Comparison of ENCODE assay signal across 26 cellular contexts in genomic region chr20:1853472-1853871, GRCh38. TPM values are rescaled to one million over a fixed set of nuclear protein-coding genes. Genes with fewer than 3 reads are reported as not detected.
"Had no signal": no experiment of that assay in that cellular context is flagged by ENCODE, and none has a peak within 500 bp of the region (broad histone marks: within the 10 kb centered on the region; RNA-seq: fewer than 3 reads in every experiment).

No MANE protein-coding gene starts in this region.

- H3K4me3 ChIP-seq: adrenal gland, body of pancreas, colonic mucosa had no signal

- H3K9me3 Mint-ChIP-seq: activated CD4-positive, alpha-beta memory T cell treated with anti-CD3 and anti-CD28 coated beads, Interleukin-2, amount 10 ng/mL, durations not matched to agents 7 days and 5 days; activated CD4-positive, alpha-beta T cell treated with anti-CD3 and anti-CD28 coated beads, Interleukin-2, amount 10 ng/mL, durations not matched to agents 7 days and 5 days; activated naive CD4-positive, alpha-beta T cell treated with anti-CD3 and anti-CD28 coated beads for 36 hours; activated naive CD4-positive, alpha-beta T cell treated with anti-CD3 and anti-CD28 coated beads, Interleukin-2, amount 50 U/mL, for 24 hours; activated naive CD8-positive, alpha-beta T cell treated with anti-CD3 and anti-CD28 coated beads, Interleukin-2, amount 50 U/mL, for 24 hours; activated T-cell treated with anti-CD3 and anti-CD28 coated beads, Interleukin-2, amount 50 U/mL, for 4 hours; activated T-helper 2 cell treated with anti-CD3 and anti-CD28 coated beads, Interferon-gamma antibody, Interleukin-2, Interleukin-4, amounts not matched to agents 10 μg/mL and 5 μg/mL and 100 μg/mL, durations not matched to agents 14 hours and 24 hours and 36 hours had no signal

- ATAC-seq: activated naive CD8-positive, alpha-beta T cell treated with anti-CD3 and anti-CD28 coated beads, Interleukin-2, amount 50 U/mL, for 24 hours; activated T-cell treated with anti-CD3 and anti-CD28 coated beads, Interleukin-2, amount 50 U/mL, for 4 hours; body of pancreas; esophagus mucosa had no signal

- H3K27me3 Mint-ChIP-seq: activated CD4-positive, alpha-beta T cell treated with anti-CD3 and anti-CD28 coated beads, Interleukin-2, amount 10 ng/mL, durations not matched to agents 7 days and 5 days; activated naive CD4-positive, alpha-beta T cell treated with anti-CD3 and anti-CD28 coated beads, Interleukin-2, amount 50 U/mL, for 24 hours; activated naive CD8-positive, alpha-beta T cell treated with anti-CD3 and anti-CD28 coated beads, Interleukin-2, amount 50 U/mL, for 24 hours had no signal

- H3K27ac Mint-ChIP-seq: activated CD4-positive, alpha-beta memory T cell treated with anti-CD3 and anti-CD28 coated beads, Interleukin-2, amount 10 ng/mL, durations not matched to agents 7 days and 5 days; activated CD4-positive, alpha-beta T cell treated with anti-CD3 and anti-CD28 coated beads, Interleukin-2, amount 10 ng/mL, durations not matched to agents 7 days and 5 days; activated naive CD4-positive, alpha-beta T cell treated with anti-CD3 and anti-CD28 coated beads for 36 hours; activated naive CD4-positive, alpha-beta T cell treated with anti-CD3 and anti-CD28 coated beads, Interleukin-2, amount 50 U/mL, for 24 hours; activated naive CD8-positive, alpha-beta T cell treated with anti-CD3 and anti-CD28 coated beads for 36 hours; activated naive CD8-positive, alpha-beta T cell treated with anti-CD3 and anti-CD28 coated beads, Interleukin-2, amount 50 U/mL, for 24 hours; activated T-helper 2 cell treated with anti-CD3 and anti-CD28 coated beads, Interferon-gamma antibody, Interleukin-2, Interleukin-4, amounts not matched to agents 10 μg/mL and 5 μg/mL and 100 μg/mL, durations not matched to agents 14 hours and 24 hours and 36 hours had no signal

- FAIRE-seq: frontal cortex had no signal

- H3K36me3 Mint-ChIP-seq: activated naive CD4-positive, alpha-beta T cell treated with anti-CD3 and anti-CD28 coated beads, Interleukin-2, amount 50 U/mL, for 24 hours; activated naive CD8-positive, alpha-beta T cell treated with anti-CD3 and anti-CD28 coated beads for 36 hours had no signal

- H3K4me1 ChIP-seq: adrenal gland, body of pancreas, colonic mucosa had no signal

- H3K27ac ChIP-seq: adrenal gland, body of pancreas, colonic mucosa had no signal

- DNase-seq: activated CD4-positive, alpha-beta memory T cell treated with anti-CD3 and anti-CD28 coated beads, Interleukin-2, amount 10 ng/mL, durations not matched to agents 7 days and 5 days; activated CD4-positive, alpha-beta T cell treated with anti-CD3 and anti-CD28 coated beads for 1 hour; activated CD4-positive, alpha-beta T cell treated with anti-CD3 and anti-CD28 coated beads for 4 hours; activated CD4-positive, alpha-beta T cell treated with anti-CD3 and anti-CD28 coated beads, Interleukin-2, amount 10 ng/mL, durations not matched to agents 7 days and 5 days; activated CD4-positive, alpha-beta T cell treated with anti-CD3 and anti-CD28 coated beads, Interleukin-2, amount 50 U/mL, for 4 hours; activated CD8-positive, alpha-beta memory T cell treated with anti-CD3 and anti-CD28 coated beads for 24 hours; activated effector memory CD4-positive, alpha-beta T cell treated with anti-CD3 and anti-CD28 coated beads, Interleukin-2, amount 50 U/mL, for 16 hours; activated naive CD4-positive, alpha-beta T cell treated with anti-CD3 and anti-CD28 coated beads for 36 hours; activated naive CD8-positive, alpha-beta T cell treated with anti-CD3 and anti-CD28 coated beads for 36 hours; activated naive CD8-positive, alpha-beta T cell treated with anti-CD3 and anti-CD28 coated beads, Interleukin-2, amount 50 U/mL, for 24 hours; activated T-cell treated with anti-CD3 and anti-CD28 coated beads, Interleukin-2, amount 50 U/mL, for 4 hours; adrenal gland; amygdala; aorta; body of pancreas; caudate nucleus; colonic mucosa; effector CD8-positive, alpha-beta T cell; foreskin fibroblast; head of caudate nucleus; T-helper 2 cell had no signal

- H3K27me3 ChIP-seq: adrenal gland, body of pancreas, colonic mucosa had no signal

- H3K36me3 ChIP-seq: adrenal gland, colonic mucosa had no signal

- H3K4me3 Mint-ChIP-seq: activated CD4-positive, alpha-beta memory T cell treated with anti-CD3 and anti-CD28 coated beads, Interleukin-2, amount 10 ng/mL, durations not matched to agents 7 days and 5 days; activated CD4-positive, alpha-beta T cell treated with anti-CD3 and anti-CD28 coated beads, Interleukin-2, amount 10 ng/mL, durations not matched to agents 7 days and 5 days; activated naive CD4-positive, alpha-beta T cell treated with anti-CD3 and anti-CD28 coated beads for 36 hours; activated naive CD4-positive, alpha-beta T cell treated with anti-CD3 and anti-CD28 coated beads, Interleukin-2, amount 50 U/mL, for 24 hours; activated naive CD8-positive, alpha-beta T cell treated with anti-CD3 and anti-CD28 coated beads for 36 hours; activated naive CD8-positive, alpha-beta T cell treated with anti-CD3 and anti-CD28 coated beads, Interleukin-2, amount 50 U/mL, for 24 hours; activated T-cell treated with anti-CD3 and anti-CD28 coated beads, Interleukin-2, amount 50 U/mL, for 4 hours had no signal

- H3K9me3 ChIP-seq: adrenal gland, body of pancreas, colonic mucosa had no signal

RNA-seq across cellular contexts. Expression of gene SIRPA, which starts 41.7 kb away (rescaled TPM):
- total RNA-seq: activated CD4-positive, alpha-beta memory T cell treated with anti-CD3 and anti-CD28 coated beads, Interleukin-2, amount 10 ng/mL, durations not matched to agents 7 days and 5 days; activated CD4-positive, alpha-beta T cell treated with anti-CD3 and anti-CD28 coated beads, Interleukin-2, amount 10 ng/mL, durations not matched to agents 7 days and 5 days; activated T-helper 2 cell treated with anti-CD3 and anti-CD28 coated beads, Interferon-gamma antibody, Interleukin-2, Interleukin-4, amounts not matched to agents 10 μg/mL and 5 μg/mL and 100 μg/mL, durations not matched to agents 14 hours and 24 hours and 36 hours; T-helper 1 cell treated with Interleukin-12 subunit alpha and Interleukin-12 subunit beta and Interleukin-4 antibody, amounts not matched to agents 30 ng/mL and 1 ng/mL, for 36 hours had no signal
